In the genomic region with DNA sequence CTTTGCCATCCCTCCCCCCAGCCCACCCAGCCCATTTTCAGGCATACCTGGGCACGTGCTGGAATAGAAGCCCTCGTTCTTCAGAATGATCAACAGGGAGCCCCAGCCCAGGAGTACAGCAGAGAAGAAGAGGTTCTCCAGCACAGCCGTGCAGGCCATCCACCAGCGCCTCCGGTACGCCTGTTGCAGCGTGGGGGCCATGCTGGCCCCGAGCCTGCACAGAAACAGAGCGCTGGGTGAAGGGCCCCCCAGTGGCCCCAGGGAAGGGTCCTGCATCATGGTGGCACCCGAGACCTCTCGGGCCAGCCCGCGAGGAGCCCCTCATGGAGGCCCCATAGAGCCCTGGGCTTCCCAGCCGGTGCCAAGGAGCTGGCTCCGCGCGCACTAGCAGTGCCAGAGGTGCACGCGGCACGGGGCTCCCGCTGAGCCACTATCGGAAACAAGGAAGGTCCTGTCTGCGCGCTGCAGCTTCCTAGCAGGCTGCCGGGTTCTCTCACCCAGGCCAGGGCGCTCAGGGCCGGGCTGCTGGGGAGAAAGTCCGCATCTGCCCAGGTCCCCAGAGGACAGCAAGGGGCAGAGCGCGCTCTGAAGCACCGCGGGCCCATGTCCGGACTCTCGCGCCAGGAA, we compare ENCODE assay signal across 8 cellular contexts. TPM values are rescaled to one million over a fixed set of nuclear protein-coding genes. Genes with fewer than 3 reads are reported as not detected.
DNase-seq lines count a peak whose midpoint lies in the region; ATAC-seq and TF ChIP-seq lines count a peak whose summit lies in the region.

No MANE protein-coding gene starts in this region.

- H3K36me3 Mint-ChIP-seq in stimulated activated naive CD8-positive, alpha-beta T cell treated with anti-CD3 and anti-CD28 coated beads, Interleukin-15, Interleukin-2, amounts not matched to agents 100 ng/mL and 50 ng/mL, for 24 hours (ENCODE audit: low read depth), result peaks cover 16% of the 10 kb centered on the region

- H3K27ac ChIP-seq in coronary artery, result peak overlapping the region; percentile 65 to 79
- no peak overlapping the region for H3K27ac ChIP-seq in lung (ENCODE audit: low read depth in 1 of 2, low read length in 1 of 2)

- H3K36me3 ChIP-seq in lung (ENCODE audit: control insufficient read depth in 2 of 2, insufficient read depth in 2 of 2, low read length in 2 of 2), result no peaks in the 10 kb centered on the region

- peaks cover 0 to 4% of the 10 kb centered on the region in 2 donors for H3K4me1 ChIP-seq in lung (ENCODE audit: control insufficient read depth in 2 of 2, insufficient read depth in 2 of 2, low read length in 2 of 2)

- 15 to 17% methylated on average over 35 of the region's 35 CpGs for WGBS in lung, 2 donors

- no peak for TF ChIP-seq CTCF in coronary artery (IDR thresholded peaks at IDR 0.05)
- TF ChIP-seq CTCF in lung (IDR thresholded peaks at IDR 0.05; ENCODE audit: control extremely low read depth, extremely low read depth), result no peak

- peak overlapping the region; percentile 90 for H3K27ac Mint-ChIP-seq in stimulated activated naive CD8-positive, alpha-beta T cell treated with anti-CD3 and anti-CD28 coated beads, Interleukin-15, Interleukin-2, amounts not matched to agents 100 ng/mL and 50 ng/mL, for 24 hours

- peaks cover 35% of the 10 kb centered on the region for H3K4me1 Mint-ChIP-seq in stimulated activated naive CD8-positive, alpha-beta T cell treated with anti-CD3 and anti-CD28 coated beads, Interleukin-15, Interleukin-2, amounts not matched to agents 100 ng/mL and 50 ng/mL, for 24 hours (ENCODE audit: low read depth)

- ATAC-seq in GM19035 (IDR thresholded peaks at IDR 0.05; ENCODE audit: unreplicated experiment), result peak; percentile 42
- peak; percentile 34 for ATAC-seq in HG03457 (IDR thresholded peaks at IDR 0.05; ENCODE audit: unreplicated experiment)
- ATAC-seq in lung (ENCODE audit: insufficient read depth, low FRiP score), result peak; percentile 43

- peak; percentile 62 for DNase-seq in AG08396 (ENCODE audit: low spot score)
- peak; percentile 61 for DNase-seq in SW480 (ENCODE audit: low spot score)
- no peak for DNase-seq in coronary artery (ENCODE audit: low spot score)
- peak; percentile 46 for DNase-seq in lung (ENCODE audit: low spot score)
- no peak for DNase-seq in SK-N-DZ (ENCODE audit: low spot score)

- H3K27me3 Mint-ChIP-seq in stimulated activated naive CD8-positive, alpha-beta T cell treated with anti-CD3 and anti-CD28 coated beads, Interleukin-15, Interleukin-2, amounts not matched to agents 100 ng/mL and 50 ng/mL, for 24 hours, result peaks cover 3% of the 10 kb centered on the region

- H3K4me3 Mint-ChIP-seq in stimulated activated naive CD8-positive, alpha-beta T cell treated with anti-CD3 and anti-CD28 coated beads, Interleukin-15, Interleukin-2, amounts not matched to agents 100 ng/mL and 50 ng/mL, for 24 hours, result peak overlapping the region; percentile 95

- no peaks in the 10 kb centered on the region for H3K9me3 Mint-ChIP-seq in stimulated activated naive CD8-positive, alpha-beta T cell treated with anti-CD3 and anti-CD28 coated beads, Interleukin-15, Interleukin-2, amounts not matched to agents 100 ng/mL and 50 ng/mL, for 24 hours

- H3K4me3 ChIP-seq in coronary artery (peak overlapping the region; percentile 98), lung (peak overlapping the region; percentile 74)

- no peaks in the 10 kb centered on the region for H3K27me3 ChIP-seq in lung (ENCODE audit: control insufficient read depth, insufficient read depth)

- H3K9me3 ChIP-seq in lung (ENCODE audit: control insufficient read depth in 2 of 2, insufficient read depth in 1 of 2, low read length in 1 of 2), result no peaks in the 10 kb centered on the region

RNA-seq across cellular contexts. Expression of a gene that starts 1.5 kb away (rescaled TPM):
- 10 to 100 TPM; 18.5 to 18.7 TPM for total RNA-seq in lung
- polyA plus RNA-seq in lung, result 10 to 100 TPM; 10.3 to 14.8 TPM
- 11.6 and 16.9 TPM in 2 replicates for polyA plus RNA-seq in SK-N-DZ (2014; cell fraction: cytosol; rRNA removed)
- polyA plus RNA-seq in SK-N-DZ (2014; cell fraction: nucleus; rRNA removed), result 44.9 and 68.1 TPM in 2 replicates

RNA-seq across cellular contexts. Expression of a gene that starts 16.5 kb away (rescaled TPM):
- 10 to 100 TPM; 10.4 to 46.5 TPM for total RNA-seq in lung
- polyA plus RNA-seq in lung, result 10 to 100 TPM; 45.1 to 64.7 TPM
- polyA plus RNA-seq in SK-N-DZ (2014; cell fraction: cytosol; rRNA removed), result 76.1 and 111 TPM in 2 replicates
- 36.7 and 53.3 TPM in 2 replicates for polyA plus RNA-seq in SK-N-DZ (2014; cell fraction: nucleus; rRNA removed)

RNA-seq across cellular contexts. Expression of a gene that starts 23.4 kb away (rescaled TPM):
- total RNA-seq in lung, result not detected
- polyA plus RNA-seq in lung, result not detected
- 0.12 and 0.16 TPM in 2 replicates for polyA plus RNA-seq in SK-N-DZ (2014; cell fraction: cytosol; rRNA removed)
- 0.50 and 0.64 TPM in 2 replicates for polyA plus RNA-seq in SK-N-DZ (2014; cell fraction: nucleus; rRNA removed)

RNA-seq across cellular contexts. Expression of a gene that starts 53.4 kb away (rescaled TPM):
- total RNA-seq in lung, result 10 to 100 TPM; 38.9 to 97.1 TPM
- polyA plus RNA-seq in lung, result 100 to 1,000 TPM in 1 of 2 donors, 10 to 100 TPM in 1; 44.9 to 129 TPM
- polyA plus RNA-seq in SK-N-DZ (2014; cell fraction: cytosol; rRNA removed), result 47.7 and 47.8 TPM in 2 replicates
- 17.3 and 21.4 TPM in 2 replicates for polyA plus RNA-seq in SK-N-DZ (2014; cell fraction: nucleus; rRNA removed)

RNA-seq across cellular contexts. Expression of a gene that starts 53.7 kb away (rescaled TPM):
- total RNA-seq in lung, result 1 to 10 TPM in 1 of 2 donors, under 1 TPM in 1; 0.31 to 4.8 TPM
- polyA plus RNA-seq in lung, result 1 to 10 TPM; 1.5 to 1.8 TPM
- 8.5 and 10.4 TPM in 2 replicates for polyA plus RNA-seq in SK-N-DZ (2014; cell fraction: cytosol; rRNA removed)
- polyA plus RNA-seq in SK-N-DZ (2014; cell fraction: nucleus; rRNA removed), result 1.5 and 3.7 TPM in 2 replicates

Comparison
In these comparisons a context has a peak if more than half of its experiments do, and no peak if none do; other contexts are left out.
1. DNase-seq: peak in AG08396 (single experiment), SW480 (single experiment) and lung (single experiment); none in coronary artery (single experiment) and SK-N-DZ (single experiment).
2. H3K27ac ChIP-seq: peak in coronary artery (2 of 2); none in lung (0 of 2).
3. Peak in every context shown above with its lines, with median percentiles within 50 percentile points of each other: ATAC-seq.